Comparison of ENCODE assay signal across 14 cellular contexts in genomic region chr14:102748806-102749205, GRCh38. TPM values are rescaled to one million over a fixed set of nuclear protein-coding genes. Genes with fewer than 3 reads are reported as not detected.
DNase-seq lines count a peak whose midpoint lies in the region; ATAC-seq, FAIRE-seq and TF ChIP-seq lines count a peak whose summit lies in the region.
"Had no signal": no experiment of that assay in that cellular context is flagged by ENCODE, and none has a peak within 500 bp of the region (broad histone marks: within the 10 kb centered on the region; RNA-seq: fewer than 3 reads in every experiment).

No MANE protein-coding gene starts in this region.

- H3K23ac ChIP-seq in IMR-90 (ENCODE audit: low read depth, low read length): no peak overlapping the region

- H2BK120ac ChIP-seq in IMR-90 (ENCODE audit: low read depth, low read length): no peak overlapping the region

- CTCF ChIA-PET in IMR-90 (lab: Yijun Ruan, JAX): no interaction called here
- CTCF ChIA-PET in naive thymus-derived CD4-positive, alpha-beta T cell (lab: Charles Lee): no interaction called here

- ATAC-seq in heart right ventricle (no peak), IMR-90 (ENCODE audit: low read depth) (no peak), HG03378 (IDR thresholded peaks at IDR 0.05; ENCODE audit: unreplicated experiment) (no peak), GM19395 (IDR thresholded peaks at IDR 0.05; ENCODE audit: unreplicated experiment) (no peak)
- no peak for ATAC-seq in naive thymus-derived CD4-positive, alpha-beta T cell

- H2BK20ac ChIP-seq in IMR-90 (ENCODE audit: low read depth, low read length): no peak overlapping the region

- H3K4me3 ChIP-seq in cardiac muscle cell: no peak overlapping the region
- H3K4me3 ChIP-seq in heart right ventricle: no peak overlapping the region
- no peak overlapping the region for H3K4me3 ChIP-seq in IMR-90 (ENCODE audit: insufficient read depth, low read depth, low read length)
- H3K4me3 ChIP-seq in kidney (ENCODE audit: low read length in 2 of 2): no peak overlapping the region
- H3K4me3 ChIP-seq in naive thymus-derived CD4-positive, alpha-beta T cell (ENCODE audit: low read length): no peak overlapping the region

- intact Hi-C loops in heart right ventricle (cut with DNase I) (no loop called here), IMR-90 (cut with micrococcal nuclease) (no loop called here), kidney (cut with DNase I) (no loop called here)
- intact Hi-C loops in naive thymus-derived CD4-positive, alpha-beta T cell (cut with micrococcal nuclease): no loop called here

- H3K27me3 ChIP-seq in cardiac muscle cell: no peaks in the 10 kb centered on the region
- H3K27me3 ChIP-seq in heart right ventricle: no peaks in the 10 kb centered on the region
- no peaks in the 10 kb centered on the region for H3K27me3 ChIP-seq in IMR-90 (ENCODE audit: control insufficient read depth, insufficient read depth, low read length)
- no peaks in the 10 kb centered on the region for H3K27me3 ChIP-seq in naive thymus-derived CD4-positive, alpha-beta T cell (ENCODE audit: control insufficient read depth in 2 of 2, insufficient read depth in 2 of 2, low read length in 2 of 2)

- H4K91ac ChIP-seq in IMR-90 (ENCODE audit: insufficient read depth, low read depth, low read length): no peak overlapping the region

- H3K4me1 ChIP-seq in cardiac muscle cell (ENCODE audit: low read depth) (peaks cover 17% of the 10 kb centered on the region), heart right ventricle (no peaks in the 10 kb centered on the region), IMR-90 (ENCODE audit: control insufficient read depth, insufficient read depth, low read length) (no peaks in the 10 kb centered on the region), kidney (ENCODE audit: control insufficient read depth in 1 of 2, insufficient read depth in 1 of 2, low read depth in 1 of 2, low read length in 2 of 2) (no peaks in the 10 kb centered on the region)
- H3K4me1 ChIP-seq in naive thymus-derived CD4-positive, alpha-beta T cell (ENCODE audit: control insufficient read depth in 2 of 2, insufficient read depth in 2 of 2, low read length in 2 of 2): no peaks in the 10 kb centered on the region

- H3K4me3 Mint-ChIP-seq in naive thymus-derived CD4-positive, alpha-beta T cell: no peak overlapping the region
- H3K4me3 Mint-ChIP-seq: CD4-positive, alpha-beta T cell; IgD-negative memory B cell had no signal

- no peaks in the 10 kb centered on the region; the same call in 1 of the 2 replicates for H4K20me1 ChIP-seq in IMR-90 (ENCODE audit: insufficient read depth, low read length)

- 91 to 95% methylated on average over 8 of the region's 8 CpGs for whole genome bisulfite sequencing in heart right ventricle, 2 donors
- WGBS in IMR-90 (ENCODE audit: extremely low coverage in 2 of 2, insufficient read length in 1 of 2), 2 experiments: 100% methylated on average over 1 of the region's 8 CpGs; no CpG with 5 or more reads in 1 of the 2 experiments

- no peaks in the 10 kb centered on the region for H3K9me3 Mint-ChIP-seq in naive thymus-derived CD4-positive, alpha-beta T cell
- H3K9me3 Mint-ChIP-seq: CD4-positive, alpha-beta T cell; IgD-negative memory B cell had no signal

- no peak overlapping the region for H3K27ac Mint-ChIP-seq in naive thymus-derived CD4-positive, alpha-beta T cell
- H3K27ac Mint-ChIP-seq: CD4-positive, alpha-beta T cell; IgD-negative memory B cell had no signal

- H2BK15ac ChIP-seq in IMR-90 (ENCODE audit: low read depth, low read length): no peak overlapping the region

- no peak overlapping the region for H3K56ac ChIP-seq in IMR-90 (ENCODE audit: extremely low read depth, insufficient read depth, low read length)

- no peak overlapping the region for H2AFZ ChIP-seq in IMR-90 (replicated peaks; ENCODE audit: low read length, poor library complexity)

- H3K36me3 ChIP-seq in cardiac muscle cell (no peaks in the 10 kb centered on the region), heart right ventricle (peaks cover 0 to 8% (median 0%) of the 10 kb centered on the region in 9 donors), IMR-90 (ENCODE audit: control insufficient read depth, insufficient read depth, low read length) (no peaks in the 10 kb centered on the region), kidney (ENCODE audit: control insufficient read depth in 1 of 2, insufficient read depth in 2 of 2, low read length in 2 of 2) (no peaks in the 10 kb centered on the region)
- H3K36me3 ChIP-seq in naive thymus-derived CD4-positive, alpha-beta T cell (ENCODE audit: control insufficient read depth in 2 of 3, insufficient read depth in 3 of 3, low read length in 3 of 3): no peaks in the 10 kb centered on the region

- H3K9me3 ChIP-seq in cardiac muscle cell (ENCODE audit: low read depth): no peaks in the 10 kb centered on the region
- no peaks in the 10 kb centered on the region for H3K9me3 ChIP-seq in heart right ventricle
- no peaks in the 10 kb centered on the region for H3K9me3 ChIP-seq in IMR-90 (ENCODE audit: control insufficient read depth, insufficient read depth, low read length)
- no peaks in the 10 kb centered on the region for H3K9me3 ChIP-seq in kidney (ENCODE audit: control insufficient read depth in 1 of 2, low read length in 2 of 2)
- no peaks in the 10 kb centered on the region for H3K9me3 ChIP-seq in naive thymus-derived CD4-positive, alpha-beta T cell (ENCODE audit: control insufficient read depth in 2 of 3, low read length in 3 of 3)

- H3K27ac ChIP-seq in cardiac muscle cell (peak overlapping the region; percentile 68), heart right ventricle (no peak overlapping the region), IMR-90 (ENCODE audit: insufficient read depth, low read length) (no peak overlapping the region), kidney (ENCODE audit: low read depth in 2 of 2, low read length in 2 of 2) (no peak overlapping the region)
- H3K27ac ChIP-seq in naive thymus-derived CD4-positive, alpha-beta T cell (ENCODE audit: low read depth, low read length): no peak overlapping the region

- no peak overlapping the region for H2AK5ac ChIP-seq in IMR-90 (ENCODE audit: low read depth, low read length)

- TF ChIP-seq CTCF in cardiac muscle cell (IDR thresholded peaks at IDR 0.05; ENCODE audit: low read depth, low read length): no peak
- no peak for TF ChIP-seq CTCF in heart right ventricle (IDR thresholded peaks at IDR 0.05)
- no peak for TF ChIP-seq CTCF in IMR-90 (conservative IDR thresholded peaks at IDR 0.05; ENCODE audit: low read depth, low read length)
- TF ChIP-seq CTCF in kidney (IDR thresholded peaks at IDR 0.05; ENCODE audit: borderline replicate concordance, extremely low read depth, insufficient read depth): no peak

- FAIRE-seq in kidney (lab: Jason Lieb, UNC): no peak
- FAIRE-seq: GM12891 had no signal

- no peak overlapping the region for H3K4me2 ChIP-seq in IMR-90 (ENCODE audit: low read depth, low read length)

- no peak overlapping the region for H3K9ac ChIP-seq in IMR-90 (ENCODE audit: low read depth, low read length)
- no peak overlapping the region for H3K9ac ChIP-seq in kidney (ENCODE audit: low read length in 2 of 2)

- no peak overlapping the region for H2BK5ac ChIP-seq in IMR-90 (ENCODE audit: low read depth, low read length, poor library complexity, severe bottlenecking)

- dilution Hi-C loops in IMR-90 (cut with HindIII; ENCODE audit: low sequenced_read_pairs, unreplicated experiment): no loop called here

- H3K4me1 Mint-ChIP-seq in naive thymus-derived CD4-positive, alpha-beta T cell: no peaks in the 10 kb centered on the region

- no peak for TF ChIP-seq RAD21 in IMR-90 (IDR thresholded peaks at IDR 0.05; ENCODE audit: low read length)

- H3K27me3 Mint-ChIP-seq in naive thymus-derived CD4-positive, alpha-beta T cell: no peaks in the 10 kb centered on the region
- H3K27me3 Mint-ChIP-seq: CD4-positive, alpha-beta T cell; IgD-negative memory B cell had no signal

- no peaks in the 10 kb centered on the region; the same call in 1 of the 2 replicates for H3K9me1 ChIP-seq in IMR-90 (ENCODE audit: insufficient read depth, low read length)

- DNase-seq in cardiac muscle cell (ENCODE audit: low read depth in 1 of 2, low spot score in 1 of 2): no peak
- no peak for DNase-seq in heart right ventricle
- no peak for DNase-seq in IMR-90
- DNase-seq in kidney: peak; percentile 51
- no peak for DNase-seq in naive thymus-derived CD4-positive, alpha-beta T cell
- DNase-seq: ACHN; C1 segment of cervical spinal cord; CD4-positive, alpha-beta T cell; GOT3; HCEC 1CT had no signal

- BruUV-seq in IMR-90 (replicated peaks; lab: Mats Ljungman, UMichigan): no TSS peak

- in situ Hi-C loops in IMR-90 (cut with MboI; ENCODE audit: low sequenced_read_pairs): no loop called here

- H4K8ac ChIP-seq in IMR-90 (ENCODE audit: low read depth in 2 of 2, low read length in 2 of 2): no peak overlapping the region

- no peak overlapping the region for H4K5ac ChIP-seq in IMR-90 (ENCODE audit: low read depth, low read length)

- H3K36me3 Mint-ChIP-seq in naive thymus-derived CD4-positive, alpha-beta T cell: peaks cover 0 to 5% (median 0%) of the 10 kb centered on the region in 5 donors

- H2AK9ac ChIP-seq in IMR-90 (replicated peaks; ENCODE audit: low read depth, low read length, poor library complexity): peak overlapping the region; percentile 42

- H3K18ac ChIP-seq in IMR-90 (ENCODE audit: low read depth, low read length): no peak overlapping the region

- H3K14ac ChIP-seq in IMR-90 (replicated peaks; ENCODE audit: low read depth, low read length): no peak overlapping the region

- H3K79me1 ChIP-seq in IMR-90 (ENCODE audit: low read depth in 1 of 2, low read length in 2 of 2): no peaks in the 10 kb centered on the region

- no peak for TF ChIP-seq POLR2A in IMR-90 (IDR thresholded peaks at IDR 0.05; ENCODE audit: low read depth, low read length)

- POLR2A ChIA-PET in IMR-90 (lab: Charles Lee; ENCODE audit: unreplicated experiment): no interaction called here
- POLR2A ChIA-PET in naive thymus-derived CD4-positive, alpha-beta T cell (lab: Charles Lee): no interaction called here

- no peak overlapping the region for H3K4ac ChIP-seq in IMR-90 (ENCODE audit: low read depth, low read length)

TF ChIP-seq in IMR-90, 13 proteins besides CTCF, POLR2A, EP300 and RAD21 (continues in another document):
- no peak for TF ChIP-seq CHD1 (IDR thresholded peaks at IDR 0.05; ENCODE audit: low read depth, low read length)
- no peak for TF ChIP-seq RCOR1 (IDR thresholded peaks at IDR 0.05; ENCODE audit: insufficient replicate concordance, low read length)
- no peak for TF ChIP-seq RFX5 (IDR thresholded peaks at IDR 0.05; ENCODE audit: low read depth, low read length)
- TF ChIP-seq MAFK (IDR thresholded peaks at IDR 0.05; ENCODE audit: low read depth, low read length): no peak

RNA-seq across cellular contexts. Expression of gene TRAF3, which starts 28.4 kb away (rescaled TPM):
- total RNA-seq in cardiac muscle cell (13.4 and 19.7 TPM in 2 replicates), heart right ventricle (10 to 100 TPM in 7 of 10 donors, 1 to 10 TPM in 3; 8.4 to 15.6 (median 10.9) TPM), IMR-90 (2012; rRNA removed) (25.3 and 25.6 TPM in 2 replicates), kidney (35.4 TPM)
- polyA plus RNA-seq in cardiac muscle cell (6.3 and 7.6 TPM in 2 replicates), heart right ventricle (1 to 10 TPM; 2.3 to 2.7 TPM), IMR-90 (2012; rRNA removed) (21.2 TPM in 2 replicates), kidney (ENCODE audit: insufficient read depth, low read depth, low replicate concordance) (5.2 TPM)
- 10.5 and 14.4 TPM in 2 replicates for polyA plus RNA-seq in IMR-90 (2012; cell fraction: cytosol; rRNA removed)
- 29.8 and 31.8 TPM in 2 replicates for polyA plus RNA-seq in IMR-90 (2012; cell fraction: nucleus; rRNA removed; ENCODE audit: low replicate concordance)
- total RNA-seq in naive thymus-derived CD4-positive, alpha-beta T cell: 10 to 100 TPM; 27.7 to 74.4 (median 44.1) TPM
- 10 to 100 TPM; 16.1 to 23.8 TPM for polyA plus RNA-seq in naive thymus-derived CD4-positive, alpha-beta T cell
